19 cellular contexts compared by ENCODE assay signal in the genomic region with DNA sequence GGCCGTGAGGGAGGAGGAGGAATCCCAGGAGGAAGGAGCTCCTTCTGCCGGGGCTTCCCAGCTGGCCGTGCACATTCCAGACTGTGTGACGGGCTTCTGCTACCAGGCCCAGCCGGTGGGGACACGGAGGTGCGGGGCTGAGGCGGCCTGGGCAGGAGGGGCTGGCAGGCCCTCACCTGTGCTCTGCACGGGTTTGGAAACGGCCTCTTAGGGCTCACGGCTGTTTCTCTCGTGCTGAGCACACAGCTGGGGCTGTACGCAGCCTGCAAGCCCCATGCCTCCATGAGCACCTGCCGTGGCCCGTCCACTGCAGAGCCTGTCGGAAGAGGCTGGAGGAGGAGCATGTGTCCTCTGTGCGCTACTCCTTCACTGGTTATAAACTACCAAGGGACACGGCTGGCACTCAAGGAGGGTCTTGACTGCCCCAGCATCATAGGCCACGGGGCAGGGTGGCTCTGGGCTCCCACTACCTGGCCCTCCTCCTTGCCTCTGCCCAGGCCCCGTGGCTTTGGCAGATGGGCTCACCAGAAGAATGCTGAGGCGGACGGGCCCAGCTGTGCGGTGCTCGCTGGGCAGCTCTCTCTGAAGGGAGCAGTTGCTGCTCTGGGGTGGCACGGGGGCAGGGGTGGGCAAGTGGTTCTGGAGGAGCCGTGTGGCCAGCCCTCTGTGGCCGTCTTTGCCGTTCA. TPM values are rescaled to one million over a fixed set of nuclear protein-coding genes. Genes with fewer than 3 reads are reported as not detected.
DNase-seq lines count a peak whose midpoint lies in the region; ATAC-seq, FAIRE-seq and TF ChIP-seq lines count a peak whose summit lies in the region.
"Had no signal": no experiment of that assay in that cellular context is flagged by ENCODE, and none has a peak within 500 bp of the region (broad histone marks: within the 10 kb centered on the region; RNA-seq: fewer than 3 reads in every experiment).

No MANE protein-coding gene starts in this region.

- intact Hi-C loops in kidney (cut with DNase I), result no loop called here
- intact Hi-C loops in spleen (cut with DNase I; ENCODE audit: low total_unique reads), result no loop called here

- H3K9ac ChIP-seq in kidney (ENCODE audit: low read length in 2 of 2), result no peak overlapping the region

- no peak for TF ChIP-seq POLR2A in spleen (IDR thresholded peaks at IDR 0.05)

- no peak overlapping the region for H3K27ac ChIP-seq in kidney (ENCODE audit: low read depth in 2 of 2, low read length in 2 of 2)
- no peak overlapping the region for H3K27ac ChIP-seq in spleen
- H3K27ac ChIP-seq: adrenal gland, HL-60 had no signal

- H3K9me3 ChIP-seq in kidney (ENCODE audit: control insufficient read depth in 1 of 2, low read length in 2 of 2) (no peaks in the 10 kb centered on the region), spleen (no peaks in the 10 kb centered on the region), T-helper 17 cell (ENCODE audit: control insufficient read depth, low read length, poor library complexity, severe bottlenecking) (no peaks in the 10 kb centered on the region)
- H3K9me3 ChIP-seq: adrenal gland had no signal

- no peak for TF ChIP-seq CTCF in WTC11 (IDR thresholded peaks at IDR 0.05)
- no peak for TF ChIP-seq CTCF in kidney (IDR thresholded peaks at IDR 0.05; ENCODE audit: borderline replicate concordance, extremely low read depth, insufficient read depth)
- no peak for TF ChIP-seq CTCF in spleen (IDR thresholded peaks at IDR 0.05 in 8 of 11, conservative IDR thresholded peaks at IDR 0.05 in 3 of 11)

- POLR2A ChIA-PET in activated CD4-positive, alpha-beta T cell treated with anti-CD3 and anti-CD28 coated beads, Interleukin-2, amount 10 ng/mL, durations not matched to agents 7 days and 5 days (lab: Charles Lee), result no interaction called here
- POLR2A ChIA-PET in WTC11 (lab: Charles Lee), result no interaction called here

- no peaks in the 10 kb centered on the region for H3K9me3 Mint-ChIP-seq in activated CD4-positive, alpha-beta T cell treated with anti-CD3 and anti-CD28 coated beads, Interleukin-2, amount 10 ng/mL, durations not matched to agents 7 days and 5 days
- H3K9me3 Mint-ChIP-seq in WTC11, result peaks cover 4% of the 10 kb centered on the region
- H3K9me3 Mint-ChIP-seq: CD4-positive, CD25-positive, alpha-beta regulatory T cell; HFFc6 had no signal

- no peak for FAIRE-seq in kidney (lab: Jason Lieb, UNC)
- FAIRE-seq: frontal cortex, TTC549 had no signal

- no peak overlapping the region for H3K27ac Mint-ChIP-seq in activated CD4-positive, alpha-beta T cell treated with anti-CD3 and anti-CD28 coated beads, Interleukin-2, amount 10 ng/mL, durations not matched to agents 7 days and 5 days
- H3K27ac Mint-ChIP-seq in WTC11 (peak overlapping the region; percentile 74; the same call in 1 of the 2 replicates), T-helper 17 cell (no peak overlapping the region)
- H3K27ac Mint-ChIP-seq: HFFc6 had no signal

- 81 to 95% (median 91%) methylated on average over 24 to 28 of the region's 28 CpGs for WGBS in spleen, 5 donors

- peaks cover 9 to 14% of the 10 kb centered on the region in 2 donors for H3K36me3 ChIP-seq in kidney (ENCODE audit: control insufficient read depth in 1 of 2, insufficient read depth in 2 of 2, low read length in 2 of 2)
- H3K36me3 ChIP-seq in spleen, result peaks cover 4 to 82% (median 21%) of the 10 kb centered on the region in 6 donors

- no peaks in the 10 kb centered on the region for H3K27me3 ChIP-seq in spleen (replicated peaks in 1 of 7)
- H3K27me3 ChIP-seq: adrenal gland had no signal

- ATAC-seq in WTC11, result no peak
- no peak for ATAC-seq in T-helper 17 cell
- no peak for ATAC-seq in GM19397 (IDR thresholded peaks at IDR 0.05; ENCODE audit: unreplicated experiment)

- CTCF ChIA-PET in activated CD4-positive, alpha-beta T cell treated with anti-CD3 and anti-CD28 coated beads, Interleukin-2, amount 10 ng/mL, durations not matched to agents 7 days and 5 days (lab: Charles Lee), result no interaction called here
- CTCF ChIA-PET in WTC11 (lab: Charles Lee), result interaction anchor here (0.9 to 1.3 kb wide), 4 partner anchors 17 to 131 kb away, joined by 3 to 6 read pairs (median 3); a partner anchor contains a TSS

- DNase-seq in activated CD4-positive, alpha-beta T cell treated with anti-CD3 and anti-CD28 coated beads, Interleukin-2, amount 10 ng/mL, durations not matched to agents 7 days and 5 days, result peak; percentile 5
- DNase-seq in activated CD4-positive, alpha-beta T cell treated with anti-CD3 and anti-CD28 coated beads for 4 hours, result no peak
- DNase-seq in WTC11 (ENCODE audit: low spot score) (peak; percentile 16), kidney (peak; percentile 70), spleen (peak; percentile 71), T-helper 17 cell (no peak), kidney tubule cell (ENCODE audit: low spot score) (no peak)
- DNase-seq: CD4-positive, CD25-positive, alpha-beta regulatory T cell; central memory CD4-positive, alpha-beta T cell; EL; HFFc6; Karpas-422; NCI-H1694; stimulated activated CD4-positive, alpha-beta T cell treated with anti-CD3 and anti-CD28 coated beads, Interleukin-12 subunit alpha, Interleukin-12 subunit beta, amount 100 ng/mL, for 4 hours had no signal

- H3K4me3 Mint-ChIP-seq in activated CD4-positive, alpha-beta T cell treated with anti-CD3 and anti-CD28 coated beads, Interleukin-2, amount 10 ng/mL, durations not matched to agents 7 days and 5 days, result no peak overlapping the region
- no peak overlapping the region for H3K4me3 Mint-ChIP-seq in WTC11
- no peak overlapping the region for H3K4me3 Mint-ChIP-seq in T-helper 17 cell
- H3K4me3 Mint-ChIP-seq: CD4-positive, CD25-positive, alpha-beta regulatory T cell; HFFc6 had no signal

- H3K4me3 ChIP-seq in kidney (ENCODE audit: low read length in 2 of 2), result no peak overlapping the region
- no peak overlapping the region for H3K4me3 ChIP-seq in spleen
- H3K4me3 ChIP-seq: adrenal gland had no signal

- peaks cover 1% of the 10 kb centered on the region for H3K4me1 Mint-ChIP-seq in activated CD4-positive, alpha-beta T cell treated with anti-CD3 and anti-CD28 coated beads, Interleukin-2, amount 10 ng/mL, durations not matched to agents 7 days and 5 days
- H3K4me1 Mint-ChIP-seq in WTC11 (no peaks in the 10 kb centered on the region), T-helper 17 cell (no peaks in the 10 kb centered on the region)

- no peaks in the 10 kb centered on the region for H3K27me3 Mint-ChIP-seq in activated CD4-positive, alpha-beta T cell treated with anti-CD3 and anti-CD28 coated beads, Interleukin-2, amount 10 ng/mL, durations not matched to agents 7 days and 5 days
- H3K27me3 Mint-ChIP-seq in WTC11 (ENCODE audit: low read depth) (no peaks in the 10 kb centered on the region), T-helper 17 cell (no peaks in the 10 kb centered on the region)
- H3K27me3 Mint-ChIP-seq: CD4-positive, CD25-positive, alpha-beta regulatory T cell had no signal

- H3K4me1 ChIP-seq in kidney (ENCODE audit: control insufficient read depth in 1 of 2, insufficient read depth in 1 of 2, low read depth in 1 of 2, low read length in 2 of 2) (no peaks in the 10 kb centered on the region), spleen (no peaks in the 10 kb centered on the region)
- H3K4me1 ChIP-seq: adrenal gland had no signal

- peaks cover 8% of the 10 kb centered on the region for H3K36me3 Mint-ChIP-seq in activated CD4-positive, alpha-beta T cell treated with anti-CD3 and anti-CD28 coated beads, Interleukin-2, amount 10 ng/mL, durations not matched to agents 7 days and 5 days (ENCODE audit: low read depth)
- peaks cover 26% of the 10 kb centered on the region for H3K36me3 Mint-ChIP-seq in WTC11
- no peaks in the 10 kb centered on the region for H3K36me3 Mint-ChIP-seq in T-helper 17 cell (ENCODE audit: low read depth)

TF ChIP-seq in WTC11, 78 proteins besides CTCF, POLR2A, EP300 and RAD21:
- TF ChIP-seq TP53 (CRISPR knock-in tag; IDR thresholded peaks at IDR 0.05), result no peak
- TF ChIP-seq NR2C2 (CRISPR knock-in tag; IDR thresholded peaks at IDR 0.05), result no peak
- TF ChIP-seq CBFB (CRISPR knock-in tag; IDR thresholded peaks at IDR 0.05; ENCODE audit: low read depth), result no peak

RNA-seq across cellular contexts. Expression of a gene that starts 15.8 kb away (rescaled TPM):
- 10 to 100 TPM; 28.7 to 30.7 TPM for total RNA-seq in activated CD4-positive, alpha-beta T cell treated with anti-CD3 and anti-CD28 coated beads, Interleukin-2, amount 10 ng/mL, durations not matched to agents 7 days and 5 days
- total RNA-seq in WTC11 (2021), result 35.3 to 39.9 TPM (median 35.8 TPM) in 3 replicates
- total RNA-seq in kidney, result 60.2 TPM
- polyA plus RNA-seq in kidney (ENCODE audit: insufficient read depth, low read depth, low replicate concordance), result 39.7 TPM
- total RNA-seq in spleen, result 10 to 100 TPM; 31.7 to 61.7 (median 56.4) TPM
- 10 to 100 TPM; 19.3 to 56.7 (median 50.6) TPM for polyA plus RNA-seq in spleen
- 10 to 100 TPM; 59.2 to 64.8 TPM for total RNA-seq in T-helper 17 cell

RNA-seq across cellular contexts. Expression of a gene that starts 57.3 kb away (rescaled TPM):
- total RNA-seq in activated CD4-positive, alpha-beta T cell treated with anti-CD3 and anti-CD28 coated beads, Interleukin-2, amount 10 ng/mL, durations not matched to agents 7 days and 5 days, result 100 to 1,000 TPM; 163 to 173 TPM
- total RNA-seq in WTC11 (2021), result 89.1 to 116 TPM (median 113 TPM) in 3 replicates
- total RNA-seq in kidney, result 60.7 TPM
- polyA plus RNA-seq in kidney (ENCODE audit: insufficient read depth, low read depth, low replicate concordance), result 20.6 TPM
- 100 to 1,000 TPM in 1 of 7 donors, 10 to 100 TPM in 6; 62.6 to 105 (median 83.6) TPM for total RNA-seq in spleen
- 10 to 100 TPM; 34.4 to 47.3 (median 43.5) TPM for polyA plus RNA-seq in spleen
- 100 to 1,000 TPM; 161 to 167 TPM for total RNA-seq in T-helper 17 cell

Comparison
In these comparisons a context has a peak if more than half of its experiments do, and no peak if none do; other contexts are left out.
1. DNase-seq: peak in activated CD4-positive, alpha-beta T cell treated with anti-CD3 and anti-CD28 coated beads, Interleukin-2, amount 10 ng/mL, durations not matched to agents 7 days and 5 days (single experiment), WTC11 (single experiment), kidney (single experiment) and spleen (single experiment); none in activated CD4-positive, alpha-beta T cell treated with anti-CD3 and anti-CD28 coated beads for 4 hours (0 of 2), T-helper 17 cell (0 of 3) and kidney tubule cell (single experiment).